In the genomic region with DNA sequence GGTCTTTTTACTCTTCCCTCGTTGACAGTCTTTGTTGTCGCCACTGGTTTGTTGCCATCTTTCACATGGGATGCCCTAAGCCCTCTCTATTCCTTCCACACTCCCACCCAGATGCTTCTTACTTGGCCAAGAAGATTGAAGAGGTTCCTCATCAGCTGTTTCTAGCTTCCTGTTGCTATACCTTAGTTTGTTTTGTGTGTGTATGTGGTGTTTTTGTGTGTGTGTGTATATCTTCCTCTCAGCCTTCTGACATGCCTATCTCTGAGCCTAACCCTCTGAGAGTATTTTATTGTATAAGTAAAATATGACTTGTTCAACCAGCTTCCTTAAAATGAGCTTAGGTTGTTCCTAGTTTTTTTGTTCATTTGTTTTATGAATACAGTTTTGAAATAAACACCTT, we compare ENCODE assay signal across 28 cellular contexts.
"Had no signal": no experiment of that assay in that cellular context is flagged by ENCODE, and none has a peak within 500 bp of the region (broad histone marks: within the 10 kb centered on the region; RNA-seq: fewer than 3 reads in every experiment).

No MANE protein-coding gene starts in this region.

- H3K27ac ChIP-seq: KMS-11, Peyer's patch, SJSA1 had no signal

- H3K27ac Mint-ChIP-seq: activated B cell treated with CpG ODN at 0.5 μM for 24 hours; activated CD4-positive, alpha-beta memory T cell treated with anti-CD3 and anti-CD28 coated beads, Interleukin-2, amount 10 ng/mL, durations not matched to agents 7 days and 5 days; activated naive CD4-positive, alpha-beta T cell treated with anti-CD3 and anti-CD28 coated beads, Interleukin-2, amount 10 ng/mL, durations not matched to agents 7 days and 5 days; activated naive CD8-positive, alpha-beta T cell treated with anti-CD3 and anti-CD28 coated beads for 36 hours; activated T-cell treated with anti-CD3 and anti-CD28 coated beads, Interleukin-2, amount 50 U/mL, for 72 hours; activated T-helper 2 cell treated with anti-CD3 and anti-CD28 coated beads, Interferon-gamma antibody, Interleukin-2, Interleukin-4, amounts not matched to agents 10 μg/mL and 5 μg/mL and 100 μg/mL, durations not matched to agents 14 hours and 24 hours and 36 hours; T-helper 17 cell had no signal

- H3K9me3 Mint-ChIP-seq: activated B cell treated with CpG ODN at 0.5 μM for 24 hours; activated CD4-positive, alpha-beta memory T cell treated with anti-CD3 and anti-CD28 coated beads, Interleukin-2, amount 10 ng/mL, durations not matched to agents 7 days and 5 days; activated naive CD4-positive, alpha-beta T cell treated with anti-CD3 and anti-CD28 coated beads, Interleukin-2, amount 10 ng/mL, durations not matched to agents 7 days and 5 days; activated naive CD8-positive, alpha-beta T cell treated with anti-CD3 and anti-CD28 coated beads for 36 hours; activated T-cell treated with anti-CD3 and anti-CD28 coated beads, Interleukin-2, amount 50 U/mL, for 72 hours; activated T-helper 2 cell treated with anti-CD3 and anti-CD28 coated beads, Interferon-gamma antibody, Interleukin-2, Interleukin-4, amounts not matched to agents 10 μg/mL and 5 μg/mL and 100 μg/mL, durations not matched to agents 14 hours and 24 hours and 36 hours had no signal

- H3K4me3 ChIP-seq: Peyer's patch, SJSA1 had no signal

- DNase-seq: activated B cell treated with CpG ODN at 0.5 μM for 24 hours; activated CD4-positive, alpha-beta memory T cell treated with anti-CD3 and anti-CD28 coated beads, Interleukin-2, amount 10 ng/mL, durations not matched to agents 7 days and 5 days; activated CD4-positive, alpha-beta T cell treated with anti-CD3 and anti-CD28 coated beads for 1 hour; activated CD4-positive, alpha-beta T cell treated with anti-CD3 and anti-CD28 coated beads, Interleukin-2, amount 50 U/mL, for 1 hour; activated CD8-positive, alpha-beta memory T cell treated with anti-CD3 and anti-CD28 coated beads, Interleukin-2, amount 50 U/mL, for 4 hours; activated gamma-delta T cell treated with Interleukin-2 at 50 U/mL for 16 hours; activated naive CD4-positive, alpha-beta T cell treated with anti-CD3 and anti-CD28 coated beads, Interleukin-2, amount 10 ng/mL, durations not matched to agents 7 days and 5 days; activated naive CD8-positive, alpha-beta T cell treated with anti-CD3 and anti-CD28 coated beads for 36 hours; activated T-cell treated with anti-CD3 and anti-CD28 coated beads, Interleukin-2, amount 50 U/mL, for 72 hours; caudate nucleus; NCI-H1092; NCI-H1417; NCI-H1930; NCI-H2171; NCI-H2227 treated with DMSO at 0.1 percent for 48 hours; NCI-H446 treated with DMSO at 0.1 percent for 48 hours; NCI-H524 treated with DMSO at 0.1 percent for 48 hours; NCI-H748 treated with DMSO at 0.1 percent for 48 hours; Peyer's patch; SHP77; T-helper 17 cell; T-helper 9 cell had no signal

- H3K36me3 ChIP-seq: breast epithelium, Peyer's patch, SJSA1 had no signal

- H3K4me1 Mint-ChIP-seq: activated B cell treated with CpG ODN at 0.5 μM for 24 hours; activated CD4-positive, alpha-beta memory T cell treated with anti-CD3 and anti-CD28 coated beads, Interleukin-2, amount 10 ng/mL, durations not matched to agents 7 days and 5 days; activated naive CD4-positive, alpha-beta T cell treated with anti-CD3 and anti-CD28 coated beads, Interleukin-2, amount 10 ng/mL, durations not matched to agents 7 days and 5 days; activated naive CD8-positive, alpha-beta T cell treated with anti-CD3 and anti-CD28 coated beads for 36 hours had no signal

- ATAC-seq: activated T-cell treated with anti-CD3 and anti-CD28 coated beads, Interleukin-2, amount 50 U/mL, for 72 hours; SK-N-SH treated with all-trans-retinoic acid at 6 μM for 48 hours; T-helper 17 cell had no signal

- H3K4me2 ChIP-seq: KMS-11 had no signal

- H3K27me3 ChIP-seq: breast epithelium, Peyer's patch, SJSA1 had no signal

- H3K36me3 Mint-ChIP-seq: activated naive CD4-positive, alpha-beta T cell treated with anti-CD3 and anti-CD28 coated beads, Interleukin-2, amount 10 ng/mL, durations not matched to agents 7 days and 5 days; activated naive CD8-positive, alpha-beta T cell treated with anti-CD3 and anti-CD28 coated beads for 36 hours had no signal

- FAIRE-seq: TTC549 had no signal

- H3K9me3 ChIP-seq: breast epithelium, Peyer's patch, SJSA1 had no signal

- H3K4me3 Mint-ChIP-seq: activated B cell treated with CpG ODN at 0.5 μM for 24 hours; activated CD4-positive, alpha-beta memory T cell treated with anti-CD3 and anti-CD28 coated beads, Interleukin-2, amount 10 ng/mL, durations not matched to agents 7 days and 5 days; activated naive CD4-positive, alpha-beta T cell treated with anti-CD3 and anti-CD28 coated beads, Interleukin-2, amount 10 ng/mL, durations not matched to agents 7 days and 5 days; activated naive CD8-positive, alpha-beta T cell treated with anti-CD3 and anti-CD28 coated beads for 36 hours; activated T-cell treated with anti-CD3 and anti-CD28 coated beads, Interleukin-2, amount 50 U/mL, for 72 hours; T-helper 17 cell had no signal

- H3K9ac ChIP-seq: KMS-11 had no signal

- H3K4me1 ChIP-seq: breast epithelium, Peyer's patch, SJSA1 had no signal
